20 cellular contexts compared by ENCODE assay signal in genomic region chr10:92068900-92069299, GRCh38.
"Had no signal": no experiment of that assay in that cellular context is flagged by ENCODE, and none has a peak within 500 bp of the region (broad histone marks: within the 10 kb centered on the region; RNA-seq: fewer than 3 reads in every experiment).

No MANE protein-coding gene starts in this region.

- H3K36me3 ChIP-seq: adrenal gland, colonic mucosa, vagina had no signal

- H3K4me3 ChIP-seq: adrenal gland, colonic mucosa, hepatocyte, spleen, vagina had no signal

- H2AFZ ChIP-seq: hepatocyte had no signal

- DNase-seq: activated CD4-positive, alpha-beta T cell treated with anti-CD3 and anti-CD28 coated beads, Interleukin-2, amount 50 U/mL, for 48 hours; activated gamma-delta T cell treated with Interleukin-2 at 50 U/mL for 16 hours; activated T-cell treated with anti-CD3 and anti-CD28 coated beads for 4 hours; adrenal gland; caudate nucleus; colonic mucosa; erythroblast; nephron progenitor cell; occipital lobe; retina; spleen; stimulated activated naive B cell treated with anti-CD40 and anti-IgM and Interleukin-4, amounts not matched to agents 10 μg/mL and 1 μg/mL and 100 μg/mL, for 72 hours; SW 1271; T-helper 2 cell had no signal

- H3K4me1 Mint-ChIP-seq: nephron progenitor cell; stimulated activated naive B cell treated with anti-CD40 and anti-IgM and Interleukin-4, amounts not matched to agents 10 μg/mL and 1 μg/mL and 100 μg/mL, for 72 hours had no signal

- H3K9me3 ChIP-seq: adrenal gland, colonic mucosa, spleen, vagina had no signal

- H3K9me3 Mint-ChIP-seq: activated naive CD4-positive, alpha-beta T cell treated with anti-CD3 and anti-CD28 coated beads, Interleukin-2, amount 50 U/mL, for 72 hours; activated T-helper 1 cell treated with anti-CD3 and anti-CD28 coated beads, Interleukin-12 subunit alpha, Interleukin-12 subunit beta, Interleukin-2, Interleukin-4 antibody, amounts not matched to agents 30 ng/mL and 10 ng/mL and 1 ng/mL, durations not matched to agents 14 hours and 24 hours and 36 hours; nephron progenitor cell; stimulated activated naive B cell treated with anti-CD40 and anti-IgM and Interleukin-4, amounts not matched to agents 10 μg/mL and 1 μg/mL and 100 μg/mL, for 72 hours had no signal

- FAIRE-seq: endometrium, islet of Langerhans had no signal

- H3K27ac Mint-ChIP-seq: activated naive CD4-positive, alpha-beta T cell treated with anti-CD3 and anti-CD28 coated beads, Interleukin-2, amount 50 U/mL, for 72 hours; activated T-helper 1 cell treated with anti-CD3 and anti-CD28 coated beads, Interleukin-12 subunit alpha, Interleukin-12 subunit beta, Interleukin-2, Interleukin-4 antibody, amounts not matched to agents 30 ng/mL and 10 ng/mL and 1 ng/mL, durations not matched to agents 14 hours and 24 hours and 36 hours; nephron progenitor cell; stimulated activated naive B cell treated with anti-CD40 and anti-IgM and Interleukin-4, amounts not matched to agents 10 μg/mL and 1 μg/mL and 100 μg/mL, for 72 hours had no signal

- H3K79me2 ChIP-seq: hepatocyte had no signal

- ATAC-seq: stimulated activated naive B cell treated with anti-CD40 and anti-IgM and Interleukin-4, amounts not matched to agents 10 μg/mL and 1 μg/mL and 100 μg/mL, for 72 hours had no signal

- H3K4me2 ChIP-seq: hepatocyte had no signal

- H3K36me3 Mint-ChIP-seq: activated naive CD4-positive, alpha-beta T cell treated with anti-CD3 and anti-CD28 coated beads, Interleukin-2, amount 50 U/mL, for 72 hours; stimulated activated naive B cell treated with anti-CD40 and anti-IgM and Interleukin-4, amounts not matched to agents 10 μg/mL and 1 μg/mL and 100 μg/mL, for 72 hours had no signal

- H3K4me3 Mint-ChIP-seq: activated T-helper 1 cell treated with anti-CD3 and anti-CD28 coated beads, Interleukin-12 subunit alpha, Interleukin-12 subunit beta, Interleukin-2, Interleukin-4 antibody, amounts not matched to agents 30 ng/mL and 10 ng/mL and 1 ng/mL, durations not matched to agents 14 hours and 24 hours and 36 hours; nephron progenitor cell; stimulated activated naive B cell treated with anti-CD40 and anti-IgM and Interleukin-4, amounts not matched to agents 10 μg/mL and 1 μg/mL and 100 μg/mL, for 72 hours had no signal

- H3K4me1 ChIP-seq: adrenal gland, colonic mucosa, spleen, vagina had no signal

- H3K27me3 ChIP-seq: adrenal gland, colonic mucosa, hepatocyte, spleen, vagina had no signal

- H3K27me3 Mint-ChIP-seq: stimulated activated naive B cell treated with anti-CD40 and anti-IgM and Interleukin-4, amounts not matched to agents 10 μg/mL and 1 μg/mL and 100 μg/mL, for 72 hours had no signal

- H3K27ac ChIP-seq: adrenal gland, colonic mucosa, hepatocyte, spleen, vagina had no signal
